ENCODE assay signal across 8 cellular contexts in the genomic region with DNA sequence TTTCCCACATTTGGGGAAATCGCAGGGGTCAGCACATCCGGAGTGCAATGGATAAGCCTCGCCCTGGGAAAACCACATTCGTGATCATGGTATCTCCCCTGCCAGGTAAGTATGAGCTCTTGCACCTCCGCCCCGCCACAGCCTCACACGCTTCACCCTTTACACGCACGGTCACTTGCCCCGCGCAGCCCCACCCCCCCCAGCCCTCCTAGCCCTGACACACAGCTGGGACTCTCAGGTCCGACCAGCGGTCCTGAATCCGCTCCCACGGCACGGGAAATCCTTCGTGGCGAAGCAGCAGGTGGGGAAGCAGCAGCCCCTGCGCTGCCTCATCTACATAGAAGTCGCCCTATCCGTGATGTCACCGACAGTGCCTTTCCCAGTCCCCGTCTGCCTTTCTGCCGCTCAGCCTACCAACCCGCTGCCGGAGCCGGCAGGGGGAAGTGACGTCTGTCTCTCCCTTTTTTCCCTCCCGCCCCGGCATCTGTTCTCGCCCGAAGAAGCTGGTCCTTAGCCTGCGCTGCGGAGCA. TPM values are rescaled to one million over a fixed set of nuclear protein-coding genes. Genes with fewer than 3 reads are reported as not detected.
DNase-seq lines count a peak whose midpoint lies in the region; ATAC-seq, FAIRE-seq and TF ChIP-seq lines count a peak whose summit lies in the region.
"Not testable (repeated sequence)": the region's sequence is repeated elsewhere in the genome, so short reads cannot be mapped to it uniquely, and the experiment has no call there.

No MANE protein-coding gene starts in this region.

- H3K4me2 ChIP-seq in H1 (ENCODE audit: insufficient read depth in 1 of 2, low read depth in 2 of 2, low read length in 2 of 2): peak overlapping the region; percentile 40 to 61; a peak in 2 of 4 replicates

- WGBS in H1 (ENCODE audit: extremely low coverage in 1 of 2, insufficient coverage in 1 of 2, insufficient read length in 1 of 2, insufficient replicate concordance in 2 of 2, low coverage in 1 of 2, low lambda C conversion rate in 2 of 2, missing lambda C conversion rate in 1 of 2), 2 experiments: 2% methylated on average over 8 of the region's 34 CpGs; no CpG with 5 or more reads in 1 of the 2 experiments
- 1 to 2% methylated on average over 10 to 22 of the region's 34 CpGs for WGBS in lung, 2 donors

- H3K4me3 ChIP-seq in BJ (ENCODE audit: low read depth, low read length) (peak overlapping the region; percentile 32), Peyer's patch (peak overlapping the region; percentile 31 to 51 (median 42)), H1 (ENCODE audit: extremely low read depth in 1 of 4, insufficient read depth in 2 of 4, low read depth in 3 of 4, low read length in 4 of 4) (peak overlapping the region in 2 of 4 experiments; percentile 20 to 37; a peak in 2 of 8 replicates)
- not testable (repeated sequence) for H3K4me3 ChIP-seq in lung

- not testable (repeated sequence) for H3K36me3 ChIP-seq in BJ (ENCODE audit: control insufficient read depth, insufficient read depth, low read length); Peyer's patch; H1 (ENCODE audit: control insufficient read depth in 2 of 4, insufficient read depth in 4 of 4, low read length in 3 of 4); lung (ENCODE audit: control insufficient read depth in 2 of 2, insufficient read depth in 2 of 2, low read length in 2 of 2)

- not testable (repeated sequence) for H3K23me2 ChIP-seq in H1 (ENCODE audit: low read depth, low read length)

- H3K4me1 ChIP-seq in Peyer's patch; H1 (replicated peaks in 1 of 4; ENCODE audit: control insufficient read depth in 3 of 4, insufficient read depth in 4 of 4, low read length in 3 of 4); lung (ENCODE audit: control insufficient read depth in 2 of 2, insufficient read depth in 2 of 2, low read length in 2 of 2): not testable (repeated sequence)

- POLR2A ChIA-PET in BJ (lab: Charles Lee); H1 (lab: Charles Lee; ENCODE audit: partially characterized antibody): not testable (repeated sequence)

- not testable (repeated sequence) for H2AK5ac ChIP-seq in H1 (ENCODE audit: low read depth, low read length)

- not testable (repeated sequence) for H3K14ac ChIP-seq in H1 (ENCODE audit: insufficient read length)

- not testable (repeated sequence) for H3K4ac ChIP-seq in H1 (replicated peaks; ENCODE audit: insufficient read length, low read depth, low read length)

- not testable (repeated sequence) for H2BK20ac ChIP-seq in H1 (ENCODE audit: low read length)

- TF ChIP-seq POLR2A in Peyer's patch (IDR thresholded peaks at IDR 0.05) (peak in 1 of 2 donors; percentile 61), H1 (IDR thresholded peaks at IDR 0.05; ENCODE audit: control extremely low read depth in 1 of 2, low read depth in 2 of 2, low read length in 2 of 2) (peak; percentile 79 to 88)

- peak overlapping the region; percentile 98; the same call in 1 of the 2 replicates for H4K8ac ChIP-seq in H1 (ENCODE audit: extremely low read depth, insufficient read depth, low read length)

- not testable (repeated sequence) for H3K23ac ChIP-seq in H1 (ENCODE audit: insufficient read length)

- H3K9me3 ChIP-seq in Peyer's patch; H1 (ENCODE audit: insufficient read depth in 2 of 2, low read depth in 1 of 2, low read length in 1 of 2); lung (ENCODE audit: control insufficient read depth in 2 of 2, insufficient read depth in 1 of 2, low read length in 1 of 2): not testable (repeated sequence)

- peak overlapping the region; percentile 96 for H4K5ac ChIP-seq in H1 (ENCODE audit: insufficient read length, low read depth, low read length)

- not testable (repeated sequence) for H3K79me2 ChIP-seq in H1 (ENCODE audit: control insufficient read depth in 1 of 2, insufficient read depth in 2 of 2, low read length in 2 of 2)

- not testable (repeated sequence) for H2BK12ac ChIP-seq in H1 (ENCODE audit: low read depth, low read length)

- TF ChIP-seq RAD21 in H1 (IDR thresholded peaks at IDR 0.05 in 1 of 2, conservative IDR thresholded peaks at IDR 0.05 in 1 of 2; ENCODE audit: low read depth in 2 of 2, low read length in 2 of 2): not testable (repeated sequence)

- H3K9ac ChIP-seq in H1 (replicated peaks in 1 of 4; ENCODE audit: extremely low read depth in 1 of 4, low read depth in 3 of 4, low read length in 3 of 4): peak overlapping the region; percentile 64 to 89 (median 82)

- DNase-seq in BJ (ENCODE audit: low read depth) (peak; percentile 9), Peyer's patch (peak; percentile 51 to 90 (median 86)), activated T-cell treated with anti-CD3 and anti-CD28 coated beads for 48 hours (ENCODE audit: low read depth) (peak; percentile 48), H1 (ENCODE audit: low read depth in 1 of 2, low spot score in 2 of 2) (peak in 1 of 2 experiments; percentile 79), lung (ENCODE audit: low spot score) (peak; percentile 34)
- peak; percentile 52 to 67 for DNase-seq in stimulated activated CD4-positive, alpha-beta T cell treated with anti-CD3 and anti-CD28 coated beads, Interleukin-4, amount 100 ng/mL, for 4 hours

- not testable (repeated sequence) for TF ChIP-seq CTCF in BJ (IDR thresholded peaks at IDR 0.05; ENCODE audit: insufficient read depth, low read depth, low read length); Peyer's patch (IDR thresholded peaks at IDR 0.05); H1 (IDR thresholded peaks at IDR 0.05; ENCODE audit: control extremely low read depth in 1 of 3, insufficient read depth in 1 of 3, low read depth in 1 of 3, low read length in 3 of 3); lung (IDR thresholded peaks at IDR 0.05; ENCODE audit: control extremely low read depth, extremely low read depth)

- not testable (repeated sequence) for H4K91ac ChIP-seq in H1 (replicated peaks; ENCODE audit: insufficient read length, low read length)

- not testable (repeated sequence) for H3K79me1 ChIP-seq in H1 (ENCODE audit: low read depth, low read length)

- CTCF ChIA-PET in BJ (lab: Yijun Ruan, JAX); H1 (lab: Charles Lee; ENCODE audit: partially characterized antibody): not testable (repeated sequence)

- not testable (repeated sequence) for H3K18ac ChIP-seq in H1 (ENCODE audit: extremely low read depth, low read length)

- peak overlapping the region; percentile 100 for H2BK5ac ChIP-seq in H1 (ENCODE audit: low read depth, low read length)

- ATAC-seq in GM19452 (IDR thresholded peaks at IDR 0.05; ENCODE audit: unreplicated experiment): peak; percentile 52
- ATAC-seq in HG03520 (IDR thresholded peaks at IDR 0.05; ENCODE audit: unreplicated experiment): peak; percentile 44
- ATAC-seq in lung (ENCODE audit: insufficient read depth, low FRiP score): peak; percentile 57

- FAIRE-seq in H1 (lab: Jason Lieb, UNC): not testable (repeated sequence)

- TF ChIP-seq EP300 in H1 (IDR thresholded peaks at IDR 0.05; ENCODE audit: borderline replicate concordance in 1 of 2, low read depth in 2 of 2, low read length in 2 of 2): not testable (repeated sequence)

- not testable (repeated sequence) for H4K20me1 ChIP-seq in H1 (replicated peaks in 1 of 2; ENCODE audit: control insufficient read depth in 1 of 2, insufficient read depth in 2 of 2, low read length in 2 of 2)

- not testable (repeated sequence) for H2AFZ ChIP-seq in H1 (ENCODE audit: low read length)

- not testable (repeated sequence) for H3K27me3 ChIP-seq in BJ (ENCODE audit: control insufficient read depth, insufficient read depth, low read length); Peyer's patch; H1 (replicated peaks in 1 of 4; ENCODE audit: control insufficient read depth in 3 of 4, extremely low read depth in 1 of 4, insufficient read depth in 3 of 4, low read length in 3 of 4); lung (ENCODE audit: control insufficient read depth, insufficient read depth)

- H2BK120ac ChIP-seq in H1 (replicated peaks; ENCODE audit: low read depth, low read length): not testable (repeated sequence)

- not testable (repeated sequence) for H3K56ac ChIP-seq in H1 (replicated peaks; ENCODE audit: insufficient read length, low read depth, low read length)

- H3K27ac ChIP-seq in Peyer's patch (peak overlapping the region; percentile 86 to 93 (median 90)), H1 (ENCODE audit: low read depth, low read length) (peak overlapping the region; percentile 95), lung (ENCODE audit: low read depth in 1 of 2, low read length in 1 of 2) (peak overlapping the region; percentile 52 to 86)

- H2BK15ac ChIP-seq in H1 (ENCODE audit: low read length): not testable (repeated sequence)

TF ChIP-seq in H1, 55 proteins besides CTCF, POLR2A, EP300 and RAD21:
- TF ChIP-seq GTF2F1 (IDR thresholded peaks at IDR 0.05; ENCODE audit: borderline replicate concordance, low read depth, low read length) (peak; percentile 89), TBP (IDR thresholded peaks at IDR 0.05; ENCODE audit: low read depth, low read length) (peak; percentile 88), POLR2AphosphoS5 (IDR thresholded peaks at IDR 0.05; ENCODE audit: low read depth, low read length) (peak; percentile 82)

RNA-seq across cellular contexts. Expression of a gene that starts 31.9 kb away (rescaled TPM):
- not detected in 2 replicates for polyA plus RNA-seq in BJ (2011; rRNA removed)
- polyA minus RNA-seq in BJ (2011; rRNA and poly(A)+ RNA removed): not detected in 2 replicates
- total RNA-seq in Peyer's patch: not detected
- total RNA-seq in H1 (2021; fragmentation: NEBNext Ultra II Directional; extraction: Animal tissue kit (Norgen Biotek cat#: 25700)): not detected in 2 replicates
- not detected in 2 replicates for polyA plus RNA-seq in H1 (2011; rRNA removed)
- polyA plus RNA-seq in H1 (2011; cell fraction: cytosol; rRNA removed): not detected
- not detected for polyA plus RNA-seq in H1 (2011; cell fraction: nucleus; rRNA removed)
- not detected in 4 replicates for polyA plus RNA-seq in H1 (2012, experiment 1 of 2)
- not detected for polyA plus RNA-seq in H1 (2012, experiment 2 of 2)
- not detected for polyA plus RNA-seq in H1 (2013, experiment 1 of 2)
- not detected for polyA plus RNA-seq in H1 (2013, experiment 2 of 2)
- polyA minus RNA-seq in H1 (2011; rRNA and poly(A)+ RNA removed): not detected in 2 replicates
- not detected for polyA minus RNA-seq in H1 (2011; cell fraction: cytosol; rRNA and poly(A)+ RNA removed)
- not detected for polyA minus RNA-seq in H1 (2011; cell fraction: nucleus; rRNA and poly(A)+ RNA removed)
- not detected for total RNA-seq in lung
- polyA plus RNA-seq in lung: not detected
